1 cellular context compared by ENCODE assay signal in the genomic region with DNA sequence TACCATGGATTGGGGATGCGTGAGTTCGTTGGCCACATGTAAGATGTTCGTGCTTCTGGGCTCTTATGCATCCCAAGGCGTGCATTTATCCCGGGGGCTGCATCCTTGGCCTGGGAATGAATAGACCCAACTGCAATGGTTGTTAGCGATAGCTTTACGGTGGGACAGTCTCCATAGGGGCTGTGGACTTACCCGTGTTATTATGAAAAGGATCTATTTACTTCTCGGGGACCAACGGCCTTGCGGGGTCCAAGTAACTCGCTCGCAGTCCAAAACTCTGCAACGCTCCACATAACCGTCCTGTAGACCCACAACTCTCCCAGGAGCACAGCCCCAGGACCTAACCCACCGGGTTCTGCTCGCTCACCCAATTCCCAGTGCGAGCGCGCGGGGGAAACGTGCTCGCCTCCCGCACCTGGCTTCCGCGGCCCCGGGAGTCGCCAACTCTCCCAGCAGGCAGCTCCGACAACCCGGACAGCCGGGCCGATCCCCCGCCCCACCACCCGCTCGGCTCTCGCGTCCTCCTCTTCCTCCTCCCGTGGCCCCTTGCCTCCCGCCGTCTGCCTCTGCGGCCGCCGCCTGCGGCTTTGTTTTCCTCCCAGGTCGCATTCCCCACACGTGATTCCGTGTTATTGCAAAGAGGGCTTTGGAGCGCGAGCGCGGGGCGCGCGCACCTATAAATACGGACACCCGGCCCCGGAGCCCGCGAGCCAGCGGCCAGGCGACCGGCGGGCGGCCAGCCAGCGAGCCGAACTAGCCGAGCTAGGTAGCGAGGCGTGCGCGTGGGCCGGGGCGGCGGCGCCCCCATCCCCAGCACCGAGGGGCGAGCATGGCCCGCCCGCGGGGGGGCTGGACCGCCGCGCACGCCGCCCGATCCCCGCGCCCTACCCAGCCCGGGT.
TF ChIP-seq lines count a peak whose summit lies in the region.

A gene with protein sequence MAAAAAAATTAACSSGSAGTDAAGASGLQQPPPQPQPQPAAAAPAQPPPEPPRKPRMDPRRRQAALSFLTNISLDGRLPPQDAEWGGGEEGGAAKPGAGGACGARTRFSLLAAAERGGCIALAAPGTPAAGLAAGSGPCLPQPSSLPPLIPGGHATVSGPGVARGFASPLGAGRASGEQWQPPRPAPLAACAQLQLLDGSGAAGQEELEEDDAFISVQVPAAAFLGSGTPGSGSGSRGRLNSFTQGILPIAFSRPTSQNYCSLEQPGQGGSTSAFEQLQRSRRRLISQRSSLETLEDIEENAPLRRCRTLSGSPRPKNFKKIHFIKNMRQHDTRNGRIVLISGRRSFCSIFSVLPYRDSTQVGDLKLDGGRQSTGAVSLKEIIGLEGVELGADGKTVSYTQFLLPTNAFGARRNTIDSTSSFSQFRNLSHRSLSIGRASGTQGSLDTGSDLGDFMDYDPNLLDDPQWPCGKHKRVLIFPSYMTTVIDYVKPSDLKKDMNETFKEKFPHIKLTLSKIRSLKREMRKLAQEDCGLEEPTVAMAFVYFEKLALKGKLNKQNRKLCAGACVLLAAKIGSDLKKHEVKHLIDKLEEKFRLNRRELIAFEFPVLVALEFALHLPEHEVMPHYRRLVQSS (plus strand): TSS at position 706 of the 899 bp plus-strand sequence. CDS start 278 bp downstream, outside the sequence.

TF ChIP-seq in HepG2, 621 proteins besides CTCF, POLR2A, EP300 and RAD21 (continued from another document):
- TF ChIP-seq, protein P1, sequence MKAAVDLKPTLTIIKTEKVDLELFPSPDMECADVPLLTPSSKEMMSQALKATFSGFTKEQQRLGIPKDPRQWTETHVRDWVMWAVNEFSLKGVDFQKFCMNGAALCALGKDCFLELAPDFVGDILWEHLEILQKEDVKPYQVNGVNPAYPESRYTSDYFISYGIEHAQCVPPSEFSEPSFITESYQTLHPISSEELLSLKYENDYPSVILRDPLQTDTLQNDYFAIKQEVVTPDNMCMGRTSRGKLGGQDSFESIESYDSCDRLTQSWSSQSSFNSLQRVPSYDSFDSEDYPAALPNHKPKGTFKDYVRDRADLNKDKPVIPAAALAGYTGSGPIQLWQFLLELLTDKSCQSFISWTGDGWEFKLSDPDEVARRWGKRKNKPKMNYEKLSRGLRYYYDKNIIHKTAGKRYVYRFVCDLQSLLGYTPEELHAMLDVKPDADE (CRISPR knock-in tag; IDR thresholded peaks at IDR 0.05) = no peak
- TF ChIP-seq, protein P2, sequence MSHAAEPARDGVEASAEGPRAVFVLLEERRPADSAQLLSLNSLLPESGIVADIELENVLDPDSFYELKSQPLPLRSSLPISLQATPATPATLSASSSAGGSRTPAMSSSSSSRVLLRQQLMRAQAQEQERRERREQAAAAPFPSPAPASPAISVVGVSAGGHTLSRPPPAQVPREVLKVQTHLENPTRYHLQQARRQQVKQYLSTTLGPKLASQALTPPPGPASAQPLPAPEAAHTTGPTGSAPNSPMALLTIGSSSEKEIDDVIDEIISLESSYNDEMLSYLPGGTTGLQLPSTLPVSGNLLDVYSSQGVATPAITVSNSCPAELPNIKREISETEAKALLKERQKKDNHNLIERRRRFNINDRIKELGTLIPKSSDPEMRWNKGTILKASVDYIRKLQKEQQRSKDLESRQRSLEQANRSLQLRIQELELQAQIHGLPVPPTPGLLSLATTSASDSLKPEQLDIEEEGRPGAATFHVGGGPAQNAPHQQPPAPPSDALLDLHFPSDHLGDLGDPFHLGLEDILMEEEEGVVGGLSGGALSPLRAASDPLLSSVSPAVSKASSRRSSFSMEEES (CRISPR knock-in tag; IDR thresholded peaks at IDR 0.05) = peak; percentile 81; the same call in 1 of the 2 replicates
TF ChIP-seq in HepG2: peak in this region for 222.
